In the genomic region with DNA sequence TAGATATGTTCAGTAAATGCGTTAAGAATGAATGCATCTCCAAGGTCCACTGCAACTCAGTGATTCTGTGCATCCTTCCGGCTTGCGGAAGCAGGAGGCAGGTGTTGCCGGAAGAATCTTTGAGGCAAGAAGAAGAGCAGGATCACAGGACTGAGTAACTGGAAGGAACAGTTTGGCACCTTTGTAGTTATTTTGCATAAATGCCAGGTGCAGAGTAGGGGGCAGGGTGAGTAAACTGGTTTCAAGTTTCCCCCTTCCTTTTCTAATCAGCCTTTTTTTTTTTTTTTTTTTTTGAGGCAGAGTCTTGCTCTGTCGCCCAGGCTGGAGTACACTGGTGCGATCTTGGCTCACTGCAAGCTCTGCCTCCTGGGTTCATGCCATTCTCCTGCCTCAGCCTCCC, we compare ENCODE assay signal across 19 cellular contexts.
"Had no signal": no experiment of that assay in that cellular context is flagged by ENCODE, and none has a peak within 500 bp of the region (broad histone marks: within the 10 kb centered on the region; RNA-seq: fewer than 3 reads in every experiment).

No MANE protein-coding gene starts in this region.

- H3K4me2 ChIP-seq: neural progenitor cell had no signal

- DNase-seq: activated CD4-positive, alpha-beta T cell treated with anti-CD3 and anti-CD28 coated beads for 36 hours; activated CD4-positive, alpha-beta T cell treated with anti-CD3 and anti-CD28 coated beads, Interleukin-2, amount 50 U/mL, for 48 hours; activated naive CD4-positive, alpha-beta T cell; activated naive CD8-positive, alpha-beta T cell treated with anti-CD3 and anti-CD28 coated beads for 36 hours; amniotic stem cell; effector memory CD4-positive, alpha-beta T cell; left cardiac atrium; naive thymus-derived CD4-positive, alpha-beta T cell; stimulated activated CD4-positive, alpha-beta T cell treated with anti-CD3 and anti-CD28 coated beads, Interleukin-12 subunit alpha, Interleukin-12 subunit beta, amount 100 ng/mL, for 4 hours; stimulated activated CD4-positive, alpha-beta T cell treated with anti-CD3 and anti-CD28 coated beads, Interleukin-1b, Interleukin-23, amount 100 ng/mL, for 48 hours; stimulated activated naive CD4-positive, alpha-beta T cell; upper lobe of right lung had no signal

- H3K27ac ChIP-seq: cardiac muscle cell, neural progenitor cell, prostate gland, right atrium auricular region, upper lobe of right lung had no signal

- H2AFZ ChIP-seq: neural progenitor cell had no signal

- H3K4me3 ChIP-seq: cardiac muscle cell, neural progenitor cell, prostate gland, right atrium auricular region, upper lobe of right lung had no signal

- H3K9me3 ChIP-seq: prostate gland, right atrium auricular region, upper lobe of right lung had no signal

- H3K4me3 Mint-ChIP-seq: activated CD4-positive, alpha-beta T cell treated with anti-CD3 and anti-CD28 coated beads for 36 hours; activated naive CD8-positive, alpha-beta T cell treated with anti-CD3 and anti-CD28 coated beads for 36 hours; dendritic cell treated with granulocyte-macrophage colony-stimulating factor and Interleukin-4, amounts not matched to agents 40 ng/mL and 50 ng/mL, for 4 days; naive thymus-derived CD4-positive, alpha-beta T cell; neural progenitor cell; WTC11 had no signal

- H3K27ac Mint-ChIP-seq: activated CD4-positive, alpha-beta T cell treated with anti-CD3 and anti-CD28 coated beads for 36 hours; activated naive CD8-positive, alpha-beta T cell treated with anti-CD3 and anti-CD28 coated beads for 36 hours; dendritic cell treated with granulocyte-macrophage colony-stimulating factor and Interleukin-4, amounts not matched to agents 40 ng/mL and 50 ng/mL, for 4 days; naive thymus-derived CD4-positive, alpha-beta T cell; WTC11 had no signal

- H3K27me3 ChIP-seq: cardiac muscle cell, neural progenitor cell, right atrium auricular region, upper lobe of right lung had no signal

- H3K4me1 ChIP-seq: prostate gland, right atrium auricular region had no signal

- H3K4me1 Mint-ChIP-seq: activated CD4-positive, alpha-beta T cell treated with anti-CD3 and anti-CD28 coated beads for 36 hours; activated naive CD8-positive, alpha-beta T cell treated with anti-CD3 and anti-CD28 coated beads for 36 hours; naive thymus-derived CD4-positive, alpha-beta T cell had no signal

- H3K36me3 Mint-ChIP-seq: activated naive CD8-positive, alpha-beta T cell treated with anti-CD3 and anti-CD28 coated beads for 36 hours; naive thymus-derived CD4-positive, alpha-beta T cell; neural progenitor cell; WTC11 had no signal

- FAIRE-seq: islet of Langerhans had no signal

- H3K36me3 ChIP-seq: cardiac muscle cell, neural progenitor cell, prostate gland, right atrium auricular region, upper lobe of right lung had no signal

- H3K9ac ChIP-seq: neural progenitor cell had no signal

- H3K9me3 Mint-ChIP-seq: activated naive CD8-positive, alpha-beta T cell treated with anti-CD3 and anti-CD28 coated beads for 36 hours; dendritic cell treated with granulocyte-macrophage colony-stimulating factor and Interleukin-4, amounts not matched to agents 40 ng/mL and 50 ng/mL, for 4 days; naive thymus-derived CD4-positive, alpha-beta T cell; neural progenitor cell had no signal
